Comparison of ENCODE assay signal across 8 cellular contexts in the genomic region with DNA sequence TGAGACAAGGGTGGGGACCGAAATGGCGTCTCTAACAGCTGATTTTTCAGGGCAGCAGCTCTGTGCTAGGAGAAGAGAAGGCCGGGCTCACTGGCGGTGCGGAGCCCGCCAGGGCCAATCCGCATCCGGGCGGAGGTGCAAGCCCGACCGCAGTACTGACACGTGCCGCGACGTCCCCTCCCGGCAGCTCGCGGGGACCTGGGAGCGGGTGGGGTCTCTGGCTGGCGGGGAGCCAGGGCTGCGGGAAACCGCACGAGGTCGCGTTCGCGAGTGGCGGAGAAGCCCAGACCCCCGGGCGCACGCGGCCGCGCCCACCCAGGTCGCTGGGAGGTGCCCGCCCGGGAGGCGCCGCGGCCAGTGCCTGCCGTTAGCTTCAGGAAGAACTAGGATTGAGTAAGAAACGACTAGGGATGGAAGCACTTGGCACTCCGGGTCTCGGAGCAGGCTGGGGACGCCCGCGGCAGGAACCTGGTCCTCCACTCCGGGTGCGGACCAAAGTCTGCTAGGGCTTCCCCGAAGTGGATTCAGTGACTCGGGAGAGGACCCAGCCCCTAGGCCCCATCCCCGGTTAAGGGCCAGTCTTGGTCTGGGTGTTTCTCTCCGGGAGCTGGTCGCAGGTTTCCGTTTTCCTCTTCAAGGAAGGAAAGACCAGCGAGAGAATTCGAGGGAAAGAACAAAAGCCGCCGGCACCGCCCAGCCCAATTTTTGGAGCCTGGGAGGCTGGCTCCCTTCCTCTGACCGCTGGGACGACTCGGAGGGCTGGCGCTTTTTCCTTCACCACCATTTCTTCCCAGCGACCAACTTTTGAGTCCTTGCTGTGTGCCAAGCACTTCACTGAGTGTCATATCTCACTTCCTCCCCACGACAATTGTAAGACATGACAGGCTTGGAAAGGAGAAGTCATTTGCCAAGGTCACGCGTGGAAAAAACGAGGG. TPM values are rescaled to one million over a fixed set of nuclear protein-coding genes. Genes with fewer than 3 reads are reported as not detected.
DNase-seq lines count a peak whose midpoint lies in the region; ATAC-seq and TF ChIP-seq lines count a peak whose summit lies in the region.

No MANE protein-coding gene starts in this region.

- no peaks in the 10 kb centered on the region for H3K36me3 ChIP-seq in naive thymus-derived CD4-positive, alpha-beta T cell (ENCODE audit: control insufficient read depth in 2 of 3, insufficient read depth in 3 of 3, low read length in 3 of 3)
- H3K36me3 ChIP-seq in thyroid gland, result no peaks in the 10 kb centered on the region

- H3K36me3 Mint-ChIP-seq in activated T-helper 17 cell treated with anti-CD3 and anti-CD28 coated beads, Interleukin-2, amount 50 U/mL, for 72 hours (ENCODE audit: low read depth), result no peaks in the 10 kb centered on the region
- peaks cover 0 to 3% (median 0%) of the 10 kb centered on the region in 5 donors for H3K36me3 Mint-ChIP-seq in naive thymus-derived CD4-positive, alpha-beta T cell

- TF ChIP-seq POLR2A in thyroid gland (IDR thresholded peaks at IDR 0.05), result no peak

- 2% methylated on average over 24 to 33 of the region's 69 CpGs for WGBS in thyroid gland, 2 donors

- H3K27me3 ChIP-seq in naive thymus-derived CD4-positive, alpha-beta T cell (ENCODE audit: control insufficient read depth in 2 of 2, insufficient read depth in 2 of 2, low read length in 2 of 2), result no peaks in the 10 kb centered on the region
- H3K27me3 ChIP-seq in thyroid gland, result no peaks in the 10 kb centered on the region

- peak overlapping the region; percentile 60 for H3K27ac ChIP-seq in naive thymus-derived CD4-positive, alpha-beta T cell (ENCODE audit: low read depth, low read length)
- peak overlapping the region; percentile 36 to 68 (median 47) for H3K27ac ChIP-seq in thyroid gland

- intact Hi-C loops in naive thymus-derived CD4-positive, alpha-beta T cell (cut with micrococcal nuclease), result loop anchor here (1.0 to 2.0 kb wide), 6 partner anchors 17 to 75 kb away; a partner anchor contains a TSS
- intact Hi-C loops in thyroid gland (cut with DNase I), result no loop called here

- H3K27ac Mint-ChIP-seq in activated T-helper 17 cell treated with anti-CD3 and anti-CD28 coated beads, Interleukin-2, amount 50 U/mL, for 72 hours, result peak overlapping the region; percentile 33
- H3K27ac Mint-ChIP-seq in naive thymus-derived CD4-positive, alpha-beta T cell, result peak overlapping the region in 8 of 9 donors; percentile 42 to 90 (median 82)

- TF ChIP-seq CTCF in thyroid gland (IDR thresholded peaks at IDR 0.05), result no peak

- DNase-seq in GF-D8 (lab: John Stamatoyannopoulos, UW), result peak; percentile 86
- DNase-seq in NCI-H510A treated with DMSO at 0.1 percent for 48 hours (lab: John Stamatoyannopoulos, UW), result peak; percentile 49
- peak; percentile 30 for DNase-seq in fibroblast of peridontal ligament (ENCODE audit: extremely low read depth)
- DNase-seq in naive thymus-derived CD4-positive, alpha-beta T cell, result peak; percentile 26 to 64 (median 57)
- DNase-seq in thyroid gland, result peak; percentile 26 to 28
- DNase-seq in NCI-H1048 (lab: John Stamatoyannopoulos, UW), result no peak

- CTCF ChIA-PET in naive thymus-derived CD4-positive, alpha-beta T cell (lab: Charles Lee), result interaction anchor here (0.7 to 3.7 kb wide), 4 partner anchors 26 to 118 kb away, joined by 3 to 23 read pairs (median 4); a partner anchor contains a TSS

- peak; percentile 84 for ATAC-seq in activated T-helper 17 cell treated with anti-CD3 and anti-CD28 coated beads, Interleukin-2, amount 50 U/mL, for 72 hours (replicated peaks)
- ATAC-seq in naive thymus-derived CD4-positive, alpha-beta T cell, result peak; percentile 84
- ATAC-seq in HG03565 (IDR thresholded peaks at IDR 0.05; ENCODE audit: unreplicated experiment), result no peak

- H3K4me3 Mint-ChIP-seq in activated T-helper 17 cell treated with anti-CD3 and anti-CD28 coated beads, Interleukin-2, amount 50 U/mL, for 72 hours, result peak overlapping the region; percentile 80
- H3K4me3 Mint-ChIP-seq in naive thymus-derived CD4-positive, alpha-beta T cell, result peak overlapping the region; percentile 81 to 91 (median 88)

- H3K4me1 ChIP-seq in naive thymus-derived CD4-positive, alpha-beta T cell (ENCODE audit: control insufficient read depth in 2 of 2, insufficient read depth in 2 of 2, low read length in 2 of 2), result peaks cover 13 to 16% of the 10 kb centered on the region in 2 donors
- H3K4me1 ChIP-seq in thyroid gland, result peaks cover 0 to 10% of the 10 kb centered on the region in 2 donors

- no peaks in the 10 kb centered on the region for H3K27me3 Mint-ChIP-seq in activated T-helper 17 cell treated with anti-CD3 and anti-CD28 coated beads, Interleukin-2, amount 50 U/mL, for 72 hours
- H3K27me3 Mint-ChIP-seq in naive thymus-derived CD4-positive, alpha-beta T cell, result peaks cover 0 to 57% (median 0%) of the 10 kb centered on the region in 5 donors

- no peaks in the 10 kb centered on the region for H3K9me3 Mint-ChIP-seq in activated T-helper 17 cell treated with anti-CD3 and anti-CD28 coated beads, Interleukin-2, amount 50 U/mL, for 72 hours
- no peaks in the 10 kb centered on the region for H3K9me3 Mint-ChIP-seq in naive thymus-derived CD4-positive, alpha-beta T cell

- peaks cover 9% of the 10 kb centered on the region for H3K4me1 Mint-ChIP-seq in activated T-helper 17 cell treated with anti-CD3 and anti-CD28 coated beads, Interleukin-2, amount 50 U/mL, for 72 hours
- peaks cover 19 to 52% (median 38%) of the 10 kb centered on the region in 7 donors for H3K4me1 Mint-ChIP-seq in naive thymus-derived CD4-positive, alpha-beta T cell

- POLR2A ChIA-PET in naive thymus-derived CD4-positive, alpha-beta T cell (lab: Charles Lee), result interaction anchor here (0.6 to 5.7 kb wide), 10 partner anchors 11 to 74 kb away, joined by 3 to 51 read pairs (median 8); a partner anchor contains a TSS

- no peaks in the 10 kb centered on the region for H3K9me3 ChIP-seq in naive thymus-derived CD4-positive, alpha-beta T cell (ENCODE audit: control insufficient read depth in 2 of 3, low read length in 3 of 3)
- H3K9me3 ChIP-seq in thyroid gland, result no peaks in the 10 kb centered on the region

- H3K4me3 ChIP-seq in naive thymus-derived CD4-positive, alpha-beta T cell (ENCODE audit: low read length), result peak overlapping the region; percentile 79
- peak overlapping the region; percentile 43 to 74 (median 62) for H3K4me3 ChIP-seq in thyroid gland (replicated peaks in 1 of 3)

RNA-seq across cellular contexts. Expression of a gene that starts 16.7 kb away (rescaled TPM):
- total RNA-seq in activated T-helper 17 cell treated with anti-CD3 and anti-CD28 coated beads, Interleukin-2, amount 50 U/mL, for 72 hours, result 100 to 1,000 TPM; 376 to 423 TPM
- total RNA-seq in naive thymus-derived CD4-positive, alpha-beta T cell, result 100 to 1,000 TPM in 1 of 5 experiments, 10 to 100 TPM in 4; 29.3 to 347 (median 75.3) TPM
- 100 to 1,000 TPM; 247 to 289 TPM for polyA plus RNA-seq in naive thymus-derived CD4-positive, alpha-beta T cell
- total RNA-seq in thyroid gland, result 10 to 100 TPM; 11.6 to 39.2 (median 17.0) TPM

RNA-seq across cellular contexts. Expression of a gene that starts 47.4 kb away (rescaled TPM):
- 1 to 10 TPM; 5.7 to 7.2 TPM for total RNA-seq in activated T-helper 17 cell treated with anti-CD3 and anti-CD28 coated beads, Interleukin-2, amount 50 U/mL, for 72 hours
- total RNA-seq in naive thymus-derived CD4-positive, alpha-beta T cell, result 1 to 10 TPM; 3.4 to 6.0 (median 4.0) TPM
- polyA plus RNA-seq in naive thymus-derived CD4-positive, alpha-beta T cell, result under 1 TPM; 0.21 to 0.51 TPM
- total RNA-seq in thyroid gland, result 1 to 10 TPM; 2.5 to 8.5 (median 6.4) TPM
